In the genomic region with DNA sequence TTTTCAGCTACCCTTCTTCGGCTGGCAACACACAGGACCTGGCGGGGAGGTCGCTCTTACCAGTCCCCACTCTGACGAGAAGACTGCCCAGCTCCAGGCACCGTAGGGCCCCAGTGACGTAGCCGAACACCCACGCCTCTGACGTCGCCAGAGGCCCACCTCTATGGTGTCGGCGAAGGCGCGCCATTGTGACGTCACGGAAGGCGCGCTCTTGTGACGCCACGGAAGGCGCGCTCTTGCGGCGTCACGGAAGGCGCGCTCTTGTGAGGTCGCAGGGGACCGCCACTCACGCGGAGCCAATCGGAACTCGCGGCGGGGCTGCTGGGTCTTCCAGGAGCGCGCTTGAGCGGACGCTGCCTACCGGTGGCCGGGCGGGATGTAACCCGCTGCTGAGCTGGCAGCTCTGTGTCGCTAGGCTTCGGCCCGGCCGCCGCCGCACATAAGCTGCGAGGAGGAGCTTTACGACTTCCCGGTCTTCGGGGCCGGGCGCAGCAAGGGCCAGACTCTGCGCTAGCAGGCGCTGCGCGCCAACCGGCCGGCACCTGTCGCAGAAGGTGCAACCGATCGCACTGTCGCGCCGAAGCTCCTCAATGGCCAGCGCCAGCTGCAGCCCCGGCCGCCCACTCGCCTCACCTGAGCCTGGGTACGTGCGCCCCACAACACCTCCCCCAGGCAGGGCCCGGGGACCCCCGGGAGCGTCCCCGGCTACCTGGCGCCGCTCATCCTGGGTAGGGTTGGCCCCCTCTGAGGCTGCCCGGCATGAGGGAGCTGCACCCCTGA, we compare ENCODE assay signal across 1 cellular context.
A peak's percentile ranks its signal among the peaks of the same experiment; 100 is the strongest.
TF ChIP-seq lines count a peak whose summit lies in the region.
"Not testable (repeated sequence)": the region's sequence is repeated elsewhere in the genome, so short reads cannot be mapped to it uniquely, and the experiment has no call there.

No MANE protein-coding gene starts in this region.

TF ChIP-seq in HepG2, 621 proteins besides CTCF, POLR2A, EP300 and RAD21 (continued from another document and continues in another):
- TF ChIP-seq ZNF781 (CRISPR knock-in tag; IDR thresholded peaks at IDR 0.05; ENCODE audit: borderline replicate concordance, not compliant biosample characterization) (peak; percentile 66), ZBTB21 (CRISPR knock-in tag; IDR thresholded peaks at IDR 0.05) (peak; percentile 100), ZNF34 (CRISPR knock-in tag; IDR thresholded peaks at IDR 0.05; ENCODE audit: borderline replicate concordance) (0 out of 2 replicates have a peak, but pooled peaks have one; percentile 76), SOX5 (CRISPR knock-in tag; IDR thresholded peaks at IDR 0.05; ENCODE audit: borderline replicate concordance) (peak; percentile 69), ZNF33B (CRISPR knock-in tag; IDR thresholded peaks at IDR 0.05) (0 out of 2 replicates have a peak, but pooled peaks have one; percentile 55), BRCA1 (CRISPR knock-in tag; IDR thresholded peaks at IDR 0.05) (peak; percentile 74; the same call in 1 of the 2 replicates), RXRB (CRISPR knock-in tag; IDR thresholded peaks at IDR 0.05; ENCODE audit: borderline replicate concordance) (peak; percentile 74), ZNF564 (CRISPR knock-in tag; IDR thresholded peaks at IDR 0.05) (peak; percentile 83), HNRNPL (IDR thresholded peaks at IDR 0.05; ENCODE audit: low read depth, low read length) (0 out of 2 replicates have a peak, but pooled peaks have one; percentile 28), MAFK (conservative IDR thresholded peaks at IDR 0.05 in 1 of 2, IDR thresholded peaks at IDR 0.05 in 1 of 2; ENCODE audit: low read length in 2 of 2) (peak in 1 of 2 experiments; percentile 44; a peak in 1 of 4 replicates), TEAD3 (CRISPR knock-in tag; optimal IDR thresholded peaks at IDR 0.05; ENCODE audit: borderline replicate concordance) (peak; percentile 89), DMAP1 (CRISPR knock-in tag; IDR thresholded peaks at IDR 0.05) (peak; percentile 93), KLF12 (CRISPR knock-in tag; IDR thresholded peaks at IDR 0.05; ENCODE audit: borderline replicate concordance) (0 out of 2 replicates have a peak, but pooled peaks have one; percentile 41), FOXP1 (CRISPR knock-in tag; IDR thresholded peaks at IDR 0.05) (peak; percentile 44), ZNF878 (CRISPR knock-in tag; IDR thresholded peaks at IDR 0.05) (peak; percentile 83), DR1 (CRISPR knock-in tag; IDR thresholded peaks at IDR 0.05) (peak; percentile 96), ZNF768 (CRISPR knock-in tag; IDR thresholded peaks at IDR 0.05) (peak; percentile 41; the same call in 1 of the 2 replicates), MXD4 (CRISPR knock-in tag; IDR thresholded peaks at IDR 0.05) (peak; percentile 81; the same call in 1 of the 2 replicates), GTF3A (CRISPR knock-in tag; conservative IDR thresholded peaks at IDR 0.05) (peak; percentile 97; the same call in 1 of the 2 replicates)
- TF ChIP-seq, protein P1, sequence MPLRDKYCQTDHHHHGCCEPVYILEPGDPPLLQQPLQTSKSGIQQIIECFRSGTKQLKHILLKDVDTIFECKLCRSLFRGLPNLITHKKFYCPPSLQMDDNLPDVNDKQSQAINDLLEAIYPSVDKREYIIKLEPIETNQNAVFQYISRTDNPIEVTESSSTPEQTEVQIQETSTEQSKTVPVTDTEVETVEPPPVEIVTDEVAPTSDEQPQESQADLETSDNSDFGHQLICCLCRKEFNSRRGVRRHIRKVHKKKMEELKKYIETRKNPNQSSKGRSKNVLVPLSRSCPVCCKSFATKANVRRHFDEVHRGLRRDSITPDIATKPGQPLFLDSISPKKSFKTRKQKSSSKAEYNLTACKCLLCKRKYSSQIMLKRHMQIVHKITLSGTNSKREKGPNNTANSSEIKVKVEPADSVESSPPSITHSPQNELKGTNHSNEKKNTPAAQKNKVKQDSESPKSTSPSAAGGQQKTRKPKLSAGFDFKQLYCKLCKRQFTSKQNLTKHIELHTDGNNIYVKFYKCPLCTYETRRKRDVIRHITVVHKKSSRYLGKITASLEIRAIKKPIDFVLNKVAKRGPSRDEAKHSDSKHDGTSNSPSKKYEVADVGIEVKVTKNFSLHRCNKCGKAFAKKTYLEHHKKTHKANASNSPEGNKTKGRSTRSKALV (CRISPR knock-in tag; IDR thresholded peaks at IDR 0.05), result peak; percentile 60; the same call in 1 of the 2 replicates
- TF ChIP-seq, protein P2, sequence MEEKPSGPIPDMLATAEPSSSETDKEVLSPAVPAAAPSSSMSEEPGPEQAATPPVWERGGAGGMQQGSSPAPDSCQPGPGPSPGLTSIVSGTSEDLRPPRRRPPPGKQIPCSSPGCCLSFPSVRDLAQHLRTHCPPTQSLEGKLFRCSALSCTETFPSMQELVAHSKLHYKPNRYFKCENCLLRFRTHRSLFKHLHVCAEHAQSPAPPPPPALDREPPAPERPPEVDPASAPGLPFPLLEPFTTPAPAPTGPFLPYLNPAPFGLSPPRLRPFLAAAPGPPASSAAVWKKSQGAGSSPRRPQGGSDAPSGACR (CRISPR knock-in tag; IDR thresholded peaks at IDR 0.05), result 0 out of 2 replicates have a peak, but pooled peaks have one; percentile 78
- TF ChIP-seq, protein P3, sequence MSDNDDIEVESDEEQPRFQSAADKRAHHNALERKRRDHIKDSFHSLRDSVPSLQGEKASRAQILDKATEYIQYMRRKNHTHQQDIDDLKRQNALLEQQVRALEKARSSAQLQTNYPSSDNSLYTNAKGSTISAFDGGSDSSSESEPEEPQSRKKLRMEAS (IDR thresholded peaks at IDR 0.05), result peak; percentile 84
- TF ChIP-seq, protein P4, sequence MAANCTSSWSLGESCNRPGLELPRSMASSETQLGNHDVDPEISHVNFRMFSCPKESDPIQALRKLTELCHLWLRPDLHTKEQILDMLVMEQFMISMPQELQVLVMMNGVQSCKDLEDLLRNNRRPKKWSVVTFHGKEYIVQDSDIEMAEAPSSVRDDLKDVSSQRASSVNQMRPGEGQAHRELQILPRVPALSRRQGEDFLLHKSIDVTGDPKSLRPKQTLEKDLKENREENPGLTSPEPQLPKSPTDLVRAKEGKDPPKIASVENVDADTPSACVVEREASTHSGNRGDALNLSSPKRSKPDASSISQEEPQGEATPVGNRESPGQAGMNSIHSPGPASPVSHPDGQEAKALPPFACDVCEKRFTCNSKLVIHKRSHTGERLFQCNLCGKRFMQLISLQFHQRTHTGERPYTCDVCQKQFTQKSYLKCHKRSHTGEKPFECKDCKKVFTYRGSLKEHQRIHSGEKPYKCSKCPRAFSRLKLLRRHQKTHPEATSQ (CRISPR knock-in tag; IDR thresholded peaks at IDR 0.05; ENCODE audit: borderline replicate concordance), result peak; percentile 65; the same call in 1 of the 2 replicates
- TF ChIP-seq, protein P5, sequence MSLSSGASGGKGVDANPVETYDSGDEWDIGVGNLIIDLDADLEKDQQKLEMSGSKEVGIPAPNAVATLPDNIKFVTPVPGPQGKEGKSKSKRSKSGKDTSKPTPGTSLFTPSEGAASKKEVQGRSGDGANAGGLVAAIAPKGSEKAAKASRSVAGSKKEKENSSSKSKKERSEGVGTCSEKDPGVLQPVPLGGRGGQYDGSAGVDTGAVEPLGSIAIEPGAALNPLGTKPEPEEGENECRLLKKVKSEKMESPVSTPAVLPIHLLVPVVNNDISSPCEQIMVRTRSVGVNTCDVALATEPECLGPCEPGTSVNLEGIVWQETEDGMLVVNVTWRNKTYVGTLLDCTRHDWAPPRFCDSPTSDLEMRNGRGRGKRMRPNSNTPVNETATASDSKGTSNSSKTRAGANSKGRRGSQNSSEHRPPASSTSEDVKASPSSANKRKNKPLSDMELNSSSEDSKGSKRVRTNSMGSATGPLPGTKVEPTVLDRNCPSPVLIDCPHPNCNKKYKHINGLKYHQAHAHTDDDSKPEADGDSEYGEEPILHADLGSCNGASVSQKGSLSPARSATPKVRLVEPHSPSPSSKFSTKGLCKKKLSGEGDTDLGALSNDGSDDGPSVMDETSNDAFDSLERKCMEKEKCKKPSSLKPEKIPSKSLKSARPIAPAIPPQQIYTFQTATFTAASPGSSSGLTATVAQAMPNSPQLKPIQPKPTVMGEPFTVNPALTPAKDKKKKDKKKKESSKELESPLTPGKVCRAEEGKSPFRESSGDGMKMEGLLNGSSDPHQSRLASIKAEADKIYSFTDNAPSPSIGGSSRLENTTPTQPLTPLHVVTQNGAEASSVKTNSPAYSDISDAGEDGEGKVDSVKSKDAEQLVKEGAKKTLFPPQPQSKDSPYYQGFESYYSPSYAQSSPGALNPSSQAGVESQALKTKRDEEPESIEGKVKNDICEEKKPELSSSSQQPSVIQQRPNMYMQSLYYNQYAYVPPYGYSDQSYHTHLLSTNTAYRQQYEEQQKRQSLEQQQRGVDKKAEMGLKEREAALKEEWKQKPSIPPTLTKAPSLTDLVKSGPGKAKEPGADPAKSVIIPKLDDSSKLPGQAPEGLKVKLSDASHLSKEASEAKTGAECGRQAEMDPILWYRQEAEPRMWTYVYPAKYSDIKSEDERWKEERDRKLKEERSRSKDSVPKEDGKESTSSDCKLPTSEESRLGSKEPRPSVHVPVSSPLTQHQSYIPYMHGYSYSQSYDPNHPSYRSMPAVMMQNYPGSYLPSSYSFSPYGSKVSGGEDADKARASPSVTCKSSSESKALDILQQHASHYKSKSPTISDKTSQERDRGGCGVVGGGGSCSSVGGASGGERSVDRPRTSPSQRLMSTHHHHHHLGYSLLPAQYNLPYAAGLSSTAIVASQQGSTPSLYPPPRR (CRISPR knock-in tag; IDR thresholded peaks at IDR 0.05; ENCODE audit: borderline replicate concordance), result peak; percentile 81; the same call in 1 of the 2 replicates
- TF ChIP-seq, protein P6, sequence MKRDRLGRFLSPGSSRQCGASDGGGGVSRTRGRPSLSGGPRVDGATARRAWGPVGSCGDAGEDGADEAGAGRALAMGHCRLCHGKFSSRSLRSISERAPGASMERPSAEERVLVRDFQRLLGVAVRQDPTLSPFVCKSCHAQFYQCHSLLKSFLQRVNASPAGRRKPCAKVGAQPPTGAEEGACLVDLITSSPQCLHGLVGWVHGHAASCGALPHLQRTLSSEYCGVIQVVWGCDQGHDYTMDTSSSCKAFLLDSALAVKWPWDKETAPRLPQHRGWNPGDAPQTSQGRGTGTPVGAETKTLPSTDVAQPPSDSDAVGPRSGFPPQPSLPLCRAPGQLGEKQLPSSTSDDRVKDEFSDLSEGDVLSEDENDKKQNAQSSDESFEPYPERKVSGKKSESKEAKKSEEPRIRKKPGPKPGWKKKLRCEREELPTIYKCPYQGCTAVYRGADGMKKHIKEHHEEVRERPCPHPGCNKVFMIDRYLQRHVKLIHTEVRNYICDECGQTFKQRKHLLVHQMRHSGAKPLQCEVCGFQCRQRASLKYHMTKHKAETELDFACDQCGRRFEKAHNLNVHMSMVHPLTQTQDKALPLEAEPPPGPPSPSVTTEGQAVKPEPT (CRISPR knock-in tag; IDR thresholded peaks at IDR 0.05; ENCODE audit: low read depth), result 0 out of 2 replicates have a peak, but pooled peaks have one; percentile 79
- TF ChIP-seq, protein P7, sequence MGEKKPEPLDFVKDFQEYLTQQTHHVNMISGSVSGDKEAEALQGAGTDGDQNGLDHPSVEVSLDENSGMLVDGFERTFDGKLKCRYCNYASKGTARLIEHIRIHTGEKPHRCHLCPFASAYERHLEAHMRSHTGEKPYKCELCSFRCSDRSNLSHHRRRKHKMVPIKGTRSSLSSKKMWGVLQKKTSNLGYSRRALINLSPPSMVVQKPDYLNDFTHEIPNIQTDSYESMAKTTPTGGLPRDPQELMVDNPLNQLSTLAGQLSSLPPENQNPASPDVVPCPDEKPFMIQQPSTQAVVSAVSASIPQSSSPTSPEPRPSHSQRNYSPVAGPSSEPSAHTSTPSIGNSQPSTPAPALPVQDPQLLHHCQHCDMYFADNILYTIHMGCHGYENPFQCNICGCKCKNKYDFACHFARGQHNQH (CRISPR knock-in tag; IDR thresholded peaks at IDR 0.05), result peak; percentile 94; the same call in 1 of the 2 replicates
- TF ChIP-seq, protein P8, sequence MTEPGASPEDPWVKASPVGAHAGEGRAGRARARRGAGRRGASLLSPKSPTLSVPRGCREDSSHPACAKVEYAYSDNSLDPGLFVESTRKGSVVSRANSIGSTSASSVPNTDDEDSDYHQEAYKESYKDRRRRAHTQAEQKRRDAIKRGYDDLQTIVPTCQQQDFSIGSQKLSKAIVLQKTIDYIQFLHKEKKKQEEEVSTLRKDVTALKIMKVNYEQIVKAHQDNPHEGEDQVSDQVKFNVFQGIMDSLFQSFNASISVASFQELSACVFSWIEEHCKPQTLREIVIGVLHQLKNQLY (CRISPR knock-in tag; IDR thresholded peaks at IDR 0.05), result peak; percentile 72; the same call in 1 of the 2 replicates
- TF ChIP-seq, protein P9, sequence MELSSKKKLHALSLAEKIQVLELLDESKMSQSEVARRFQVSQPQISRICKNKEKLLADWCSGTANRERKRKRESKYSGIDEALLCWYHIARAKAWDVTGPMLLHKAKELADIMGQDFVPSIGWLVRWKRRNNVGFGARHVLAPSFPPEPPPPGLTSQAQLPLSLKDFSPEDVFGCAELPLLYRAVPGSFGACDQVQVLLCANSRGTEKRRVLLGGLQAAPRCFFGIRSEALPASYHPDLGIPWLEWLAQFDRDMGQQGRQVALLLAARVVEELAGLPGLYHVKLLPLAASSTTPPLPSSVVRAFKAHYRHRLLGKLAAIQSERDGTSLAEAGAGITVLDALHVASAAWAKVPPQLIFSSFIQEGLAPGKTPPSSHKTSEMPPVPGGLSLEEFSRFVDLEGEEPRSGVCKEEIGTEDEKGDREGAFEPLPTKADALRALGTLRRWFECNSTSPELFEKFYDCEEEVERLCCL (CRISPR knock-in tag; IDR thresholded peaks at IDR 0.05; ENCODE audit: borderline replicate concordance), result peak; percentile 27; the same call in 1 of the 2 replicates
- TF ChIP-seq, protein P10, sequence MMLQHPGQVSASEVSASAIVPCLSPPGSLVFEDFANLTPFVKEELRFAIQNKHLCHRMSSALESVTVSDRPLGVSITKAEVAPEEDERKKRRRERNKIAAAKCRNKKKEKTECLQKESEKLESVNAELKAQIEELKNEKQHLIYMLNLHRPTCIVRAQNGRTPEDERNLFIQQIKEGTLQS (CRISPR knock-in tag; IDR thresholded peaks at IDR 0.05), result 0 out of 2 replicates have a peak, but pooled peaks have one; percentile 56
- not testable (repeated sequence) for TF ChIP-seq FOXP1 (IDR thresholded peaks at IDR 0.05)
- TF ChIP-seq, protein P11, sequence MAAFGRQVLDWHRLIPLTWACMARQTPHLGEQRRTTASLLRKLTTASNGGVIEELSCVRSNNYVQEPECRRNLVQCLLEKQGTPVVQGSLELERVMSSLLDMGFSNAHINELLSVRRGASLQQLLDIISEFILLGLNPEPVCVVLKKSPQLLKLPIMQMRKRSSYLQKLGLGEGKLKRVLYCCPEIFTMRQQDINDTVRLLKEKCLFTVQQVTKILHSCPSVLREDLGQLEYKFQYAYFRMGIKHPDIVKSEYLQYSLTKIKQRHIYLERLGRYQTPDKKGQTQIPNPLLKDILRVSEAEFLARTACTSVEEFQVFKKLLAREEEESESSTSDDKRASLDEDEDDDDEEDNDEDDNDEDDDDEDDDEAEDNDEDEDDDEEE (CRISPR knock-in tag; IDR thresholded peaks at IDR 0.05), result 0 out of 2 replicates have a peak, but pooled peaks have one; percentile 44
- TF ChIP-seq, protein P12, sequence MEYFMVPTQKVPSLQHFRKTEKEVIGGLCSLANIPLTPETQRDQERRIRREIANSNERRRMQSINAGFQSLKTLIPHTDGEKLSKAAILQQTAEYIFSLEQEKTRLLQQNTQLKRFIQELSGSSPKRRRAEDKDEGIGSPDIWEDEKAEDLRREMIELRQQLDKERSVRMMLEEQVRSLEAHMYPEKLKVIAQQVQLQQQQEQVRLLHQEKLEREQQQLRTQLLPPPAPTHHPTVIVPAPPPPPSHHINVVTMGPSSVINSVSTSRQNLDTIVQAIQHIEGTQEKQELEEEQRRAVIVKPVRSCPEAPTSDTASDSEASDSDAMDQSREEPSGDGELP (IDR thresholded peaks at IDR 0.05; ENCODE audit: borderline replicate concordance, low read depth), result peak; percentile 31; the same call in 1 of the 2 replicates
- TF ChIP-seq, protein P13, sequence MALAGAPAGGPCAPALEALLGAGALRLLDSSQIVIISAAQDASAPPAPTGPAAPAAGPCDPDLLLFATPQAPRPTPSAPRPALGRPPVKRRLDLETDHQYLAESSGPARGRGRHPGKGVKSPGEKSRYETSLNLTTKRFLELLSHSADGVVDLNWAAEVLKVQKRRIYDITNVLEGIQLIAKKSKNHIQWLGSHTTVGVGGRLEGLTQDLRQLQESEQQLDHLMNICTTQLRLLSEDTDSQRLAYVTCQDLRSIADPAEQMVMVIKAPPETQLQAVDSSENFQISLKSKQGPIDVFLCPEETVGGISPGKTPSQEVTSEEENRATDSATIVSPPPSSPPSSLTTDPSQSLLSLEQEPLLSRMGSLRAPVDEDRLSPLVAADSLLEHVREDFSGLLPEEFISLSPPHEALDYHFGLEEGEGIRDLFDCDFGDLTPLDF (CRISPR knock-in tag; IDR thresholded peaks at IDR 0.05), result peak; percentile 93
